30 cellular contexts compared by ENCODE assay signal in genomic region chr20:32636278-32636677, GRCh38. TPM values are rescaled to one million over a fixed set of nuclear protein-coding genes. Genes with fewer than 3 reads are reported as not detected.
DNase-seq lines count a peak whose midpoint lies in the region; ATAC-seq and TF ChIP-seq lines count a peak whose summit lies in the region.
"Had no signal": no experiment of that assay in that cellular context is flagged by ENCODE, and none has a peak within 500 bp of the region (broad histone marks: within the 10 kb centered on the region; RNA-seq: fewer than 3 reads in every experiment).

No MANE protein-coding gene starts in this region.

- H3K27me3 ChIP-seq in BLaER1 (no peaks in the 10 kb centered on the region), GM23338 (ENCODE audit: insufficient read depth) (no peaks in the 10 kb centered on the region), mesendoderm (ENCODE audit: insufficient read depth, low read length, poor library complexity) (no peaks in the 10 kb centered on the region), MM.1S (replicated peaks; ENCODE audit: insufficient read depth, low read length) (peaks cover 15% of the 10 kb centered on the region)
- H3K27me3 ChIP-seq: dorsolateral prefrontal cortex had no signal

- no peak overlapping the region for H2BK5ac ChIP-seq in mesendoderm (ENCODE audit: low read length)

- H2AFZ ChIP-seq in GM23338 (peak overlapping the region; percentile 32; the same call in 1 of the 2 replicates), MM.1S (ENCODE audit: low read length) (no peak overlapping the region)

- no peak overlapping the region for H2BK120ac ChIP-seq in mesendoderm (ENCODE audit: low read depth, low read length)

- H3K36me3 ChIP-seq in BLaER1 (no peaks in the 10 kb centered on the region), GM23338 (ENCODE audit: insufficient read depth) (no peaks in the 10 kb centered on the region), mesendoderm (ENCODE audit: control insufficient read depth, insufficient read depth, low read length) (no peaks in the 10 kb centered on the region), MM.1S (replicated peaks; ENCODE audit: insufficient read depth, low read length) (no peaks in the 10 kb centered on the region)
- H3K36me3 ChIP-seq: suprapubic skin had no signal

- H3K36me3 Mint-ChIP-seq in GM23338 (ENCODE audit: low read depth) = no peaks in the 10 kb centered on the region
- H3K36me3 Mint-ChIP-seq: activated naive CD4-positive, alpha-beta T cell treated with anti-CD3 and anti-CD28 coated beads, Interleukin-2, amount 50 U/mL, for 24 hours; natural killer cell had no signal

- no peak overlapping the region for H4K5ac ChIP-seq in mesendoderm (ENCODE audit: low read length)

- H3K27me3 Mint-ChIP-seq in GM23338 (ENCODE audit: insufficient read depth, low read depth, poor library complexity) = peaks cover 12% of the 10 kb centered on the region
- H3K27me3 Mint-ChIP-seq: activated naive CD4-positive, alpha-beta T cell treated with anti-CD3 and anti-CD28 coated beads, Interleukin-2, amount 50 U/mL, for 24 hours had no signal

- H3F3A ChIP-seq in GM23338 (replicated peaks; ENCODE audit: low read depth) = peaks cover 31% of the 10 kb centered on the region
- H3F3A ChIP-seq in MM.1S (ENCODE audit: insufficient read depth, low read length) = no peaks in the 10 kb centered on the region

- H3K9me3 ChIP-seq in BLaER1 (no peaks in the 10 kb centered on the region), MM.1S (replicated peaks; ENCODE audit: insufficient read depth, low read length) (no peaks in the 10 kb centered on the region)
- H3K9me3 ChIP-seq: suprapubic skin had no signal

- H3K4me3 Mint-ChIP-seq in GM23338 = no peak overlapping the region
- H3K4me3 Mint-ChIP-seq: activated CD4-positive, alpha-beta memory T cell treated with anti-CD3 and anti-CD28 coated beads, Interleukin-2, amount 10 ng/mL, durations not matched to agents 7 days and 5 days; activated naive CD4-positive, alpha-beta T cell treated with anti-CD3 and anti-CD28 coated beads, Interleukin-2, amount 50 U/mL, for 24 hours; natural killer cell had no signal

- H3K18ac ChIP-seq in mesendoderm (ENCODE audit: low read length) = no peak overlapping the region

- no peaks in the 10 kb centered on the region for H3K79me1 ChIP-seq in mesendoderm (ENCODE audit: low read length)

- H4K8ac ChIP-seq in mesendoderm (ENCODE audit: low read depth, low read length) = no peak overlapping the region

- no peaks in the 10 kb centered on the region for H3K9me3 Mint-ChIP-seq in GM23338
- H3K9me3 Mint-ChIP-seq: activated CD4-positive, alpha-beta memory T cell treated with anti-CD3 and anti-CD28 coated beads, Interleukin-2, amount 10 ng/mL, durations not matched to agents 7 days and 5 days; activated naive CD4-positive, alpha-beta T cell treated with anti-CD3 and anti-CD28 coated beads, Interleukin-2, amount 50 U/mL, for 24 hours; activated T-helper 2 cell treated with anti-CD3 and anti-CD28 coated beads, Interferon-gamma antibody, Interleukin-2, Interleukin-4, amounts not matched to agents 10 μg/mL and 5 μg/mL and 100 μg/mL, durations not matched to agents 14 hours and 24 hours and 36 hours; natural killer cell had no signal

- H3K27ac Mint-ChIP-seq in GM23338 = no peak overlapping the region
- H3K27ac Mint-ChIP-seq: activated CD4-positive, alpha-beta memory T cell treated with anti-CD3 and anti-CD28 coated beads, Interleukin-2, amount 10 ng/mL, durations not matched to agents 7 days and 5 days; activated naive CD4-positive, alpha-beta T cell treated with anti-CD3 and anti-CD28 coated beads, Interleukin-2, amount 50 U/mL, for 24 hours; activated T-helper 2 cell treated with anti-CD3 and anti-CD28 coated beads, Interferon-gamma antibody, Interleukin-2, Interleukin-4, amounts not matched to agents 10 μg/mL and 5 μg/mL and 100 μg/mL, durations not matched to agents 14 hours and 24 hours and 36 hours; natural killer cell had no signal

- H3K79me2 ChIP-seq in GM23338 (replicated peaks; ENCODE audit: insufficient read depth) (no peaks in the 10 kb centered on the region), mesendoderm (ENCODE audit: control insufficient read depth, insufficient read depth, low read length) (no peaks in the 10 kb centered on the region), MM.1S (ENCODE audit: low read length) (no peaks in the 10 kb centered on the region)

- H3K4ac ChIP-seq in mesendoderm (ENCODE audit: low read depth, low read length) = no peak overlapping the region

- DNase-seq in GM23338 (ENCODE audit: low spot score) (no peak), astrocyte of the hippocampus (ENCODE audit: low read depth, low spot score) (peak; percentile 57), mesendoderm (no peak), MM.1S (no peak), germinal center (ENCODE audit: low spot score) (no peak)
- DNase-seq: activated CD4-positive, alpha-beta memory T cell treated with anti-CD3 and anti-CD28 coated beads, Interleukin-2, amount 10 ng/mL, durations not matched to agents 7 days and 5 days; activated CD4-positive, alpha-beta T cell treated with anti-CD3 and anti-CD28 coated beads for 1 hour; aorta; DMS53; GDM1; natural killer cell; NCI-H1048; NCI-H187 treated with DMSO at 0.1 percent for 48 hours; NCI-H748 treated with DMSO at 0.1 percent for 48 hours; right cardiac atrium; stimulated activated CD4-positive, alpha-beta T cell treated with anti-CD3 and anti-CD28 coated beads, Interleukin-12 subunit alpha, Interleukin-12 subunit beta, amount 100 ng/mL, for 4 hours; stimulated activated CD4-positive, alpha-beta T cell treated with anti-CD3 and anti-CD28 coated beads, Interleukin-4, amount 100 ng/mL, for 1 hour; T-helper 1 cell had no signal

- no peak for TF ChIP-seq CTCF in GM23338 (conservative IDR thresholded peaks at IDR 0.05; ENCODE audit: low read depth in 2 of 2)
- TF ChIP-seq CTCF in MM.1S (IDR thresholded peaks at IDR 0.05; ENCODE audit: low read length) = no peak

- H3K27ac ChIP-seq in BLaER1 (peak overlapping the region; percentile 35; the same call in 1 of the 2 replicates), GM23338 (ENCODE audit: low read depth) (no peak overlapping the region), mesendoderm (ENCODE audit: low read depth, low read length) (no peak overlapping the region), MM.1S (ENCODE audit: low read length) (no peak overlapping the region)
- H3K27ac ChIP-seq: dorsolateral prefrontal cortex, RWPE1, suprapubic skin had no signal

- H3K9me2 ChIP-seq in GM23338 (ENCODE audit: insufficient read depth) (no peaks in the 10 kb centered on the region), MM.1S (replicated peaks; ENCODE audit: insufficient read depth, low read length) (no peaks in the 10 kb centered on the region)

- no peak overlapping the region for H3K56ac ChIP-seq in mesendoderm (ENCODE audit: low read length)

- H4K20me1 ChIP-seq in BLaER1 (no peaks in the 10 kb centered on the region), GM23338 (replicated peaks; ENCODE audit: insufficient read depth) (no peaks in the 10 kb centered on the region), MM.1S (ENCODE audit: insufficient read depth, low read length) (no peaks in the 10 kb centered on the region)

- H2BK15ac ChIP-seq in mesendoderm (replicated peaks; ENCODE audit: low read depth) = no peak overlapping the region

- H3K9ac ChIP-seq in BLaER1 (no peak overlapping the region), mesendoderm (ENCODE audit: low read length) (no peak overlapping the region), MM.1S (ENCODE audit: low read length) (no peak overlapping the region)

- no peak overlapping the region for H2AK5ac ChIP-seq in mesendoderm (ENCODE audit: low read length)

- H3K4me2 ChIP-seq in BLaER1 (peak overlapping the region; percentile 53), GM23338 (no peak overlapping the region), mesendoderm (ENCODE audit: low read length) (no peak overlapping the region), MM.1S (ENCODE audit: low read depth, low read length) (no peak overlapping the region)

- H3K23ac ChIP-seq in mesendoderm (ENCODE audit: low read length) = peak overlapping the region; percentile 70

- ATAC-seq in GM23338 (no peak), GM18858 (IDR thresholded peaks at IDR 0.05; ENCODE audit: unreplicated experiment) (no peak), GM21737 (IDR thresholded peaks at IDR 0.05; ENCODE audit: unreplicated experiment) (no peak)
- ATAC-seq: natural killer cell had no signal

- peaks cover 22% of the 10 kb centered on the region for H3K4me1 Mint-ChIP-seq in GM23338
- H3K4me1 Mint-ChIP-seq: activated CD4-positive, alpha-beta memory T cell treated with anti-CD3 and anti-CD28 coated beads, Interleukin-2, amount 10 ng/mL, durations not matched to agents 7 days and 5 days; activated naive CD4-positive, alpha-beta T cell treated with anti-CD3 and anti-CD28 coated beads, Interleukin-2, amount 50 U/mL, for 24 hours; natural killer cell had no signal

- peaks cover 20% of the 10 kb centered on the region for H3K4me1 ChIP-seq in BLaER1
- H3K4me1 ChIP-seq in GM23338 (ENCODE audit: insufficient read depth) = peaks cover 17% of the 10 kb centered on the region; the same call in 1 of the 2 replicates
- peaks cover 20% of the 10 kb centered on the region for H3K4me1 ChIP-seq in mesendoderm (ENCODE audit: control insufficient read depth, low read depth, low read length)
- H3K4me1 ChIP-seq in MM.1S (ENCODE audit: low read length) = no peaks in the 10 kb centered on the region

- WGBS in mesendoderm (ENCODE audit: extremely low coverage, insufficient coverage, low lambda C conversion rate) = no CpG with 5 or more reads among the region's 10 CpGs

- H3K4me3 ChIP-seq in BLaER1 = no peak overlapping the region
- no peak overlapping the region for H3K4me3 ChIP-seq in GM23338
- H3K4me3 ChIP-seq in mesendoderm (ENCODE audit: low read length) = no peak overlapping the region
- H3K4me3 ChIP-seq in MM.1S (ENCODE audit: low read length) = no peak overlapping the region
- H3K4me3 ChIP-seq: dorsolateral prefrontal cortex, suprapubic skin had no signal

TF ChIP-seq in GM23338, 12 proteins besides CTCF, POLR2A, EP300 and RAD21 (continues in another document):
- no peak for TF ChIP-seq NANOG (IDR thresholded peaks at IDR 0.05; ENCODE audit: borderline replicate concordance)

RNA-seq across cellular contexts. Expression of gene C20orf203, which starts 37.5 kb away (rescaled TPM):
- 0.08 TPM in 1 of 2 replicates, not detected in the other for total RNA-seq in GM23338 (2014; rRNA removed; shearing (Covaris generic))
- 0.03 and 0.11 TPM in 2 replicates for polyA plus RNA-seq in GM23338 (2016; fragmentation: Nextera tagmentation; extraction: Ambion mirVana)
- not detected for polyA plus RNA-seq in mesendoderm (2013, experiment 1 of 2)
- polyA plus RNA-seq in mesendoderm (2013, experiment 2 of 2) = not detected
- total RNA-seq: endothelial cell of umbilical vein, glomerular endothelial cell, LHCN-M2 had no signal
- polyA plus RNA-seq: endothelial cell of umbilical vein, liver, right cardiac atrium had no signal

RNA-seq across cellular contexts. Expression of gene NOL4L, which starts 51.1 kb away (rescaled TPM):
- 32.8 and 38.8 TPM in 2 replicates for total RNA-seq in GM23338 (2014; rRNA removed; shearing (Covaris generic))
- 36.7 and 39.2 TPM in 2 replicates for polyA plus RNA-seq in GM23338 (2016; fragmentation: Nextera tagmentation; extraction: Ambion mirVana)
- 9.5 TPM for polyA plus RNA-seq in mesendoderm (2013, experiment 1 of 2)
- polyA plus RNA-seq in mesendoderm (2013, experiment 2 of 2) = 9.0 TPM
